ENCODE assay signal across 8 cellular contexts in genomic region chr14:93868165-93868564, GRCh38. TPM values are rescaled to one million over a fixed set of nuclear protein-coding genes. Genes with fewer than 3 reads are reported as not detected.
"Had no signal": no experiment of that assay in that cellular context is flagged by ENCODE, and none has a peak within 500 bp of the region (broad histone marks: within the 10 kb centered on the region; RNA-seq: fewer than 3 reads in every experiment).

No MANE protein-coding gene starts in this region.

- FAIRE-seq: H1, H54, HTR-8/SVneo had no signal

- DNase-seq: H9, HCEC 1CT, IMR-90 had no signal

- ATAC-seq: GM23338 had no signal

- H3K4me3 ChIP-seq: GM23338 had no signal

RNA-seq across cellular contexts. Expression of gene FAM181A, which starts 59.0 kb away (rescaled TPM):
- total RNA-seq: GM23338, H1, H9, HT-29, IMR-90 had no signal
